12 cellular contexts compared by ENCODE assay signal in the genomic region with DNA sequence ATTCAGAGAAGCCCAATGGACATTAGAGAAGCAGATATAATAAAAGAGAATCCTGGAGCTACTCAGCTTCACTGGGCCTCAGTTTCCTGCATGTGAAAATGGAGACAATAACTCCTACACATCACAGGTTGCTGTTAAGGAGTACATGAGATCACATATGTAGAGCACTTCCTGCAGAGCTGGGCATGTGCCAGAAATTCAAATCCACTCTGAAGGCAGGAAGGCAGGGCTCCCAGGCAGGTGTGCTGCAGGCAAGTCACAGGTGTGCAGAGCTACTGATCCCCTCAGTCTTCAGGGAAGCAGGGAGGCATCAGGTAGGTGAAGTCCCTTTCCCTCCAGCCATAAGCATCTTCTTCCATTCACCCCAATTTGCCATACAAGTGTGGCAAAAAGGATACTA. TPM values are rescaled to one million over a fixed set of nuclear protein-coding genes. Genes with fewer than 3 reads are reported as not detected.
DNase-seq lines count a peak whose midpoint lies in the region; ATAC-seq and TF ChIP-seq lines count a peak whose summit lies in the region.
"Had no signal": no experiment of that assay in that cellular context is flagged by ENCODE, and none has a peak within 500 bp of the region (broad histone marks: within the 10 kb centered on the region; RNA-seq: fewer than 3 reads in every experiment).

No MANE protein-coding gene starts in this region.

- intact Hi-C loops in transverse colon (cut with DNase I; ENCODE audit: low total_unique reads): loop anchor here (5.0 to 10.0 kb wide), 2 partner anchors 237 to 1620 kb away; no protein-coding TSS in a partner anchor

- peak overlapping the region in 1 of 2 donors; percentile 58 for H3K4me3 Mint-ChIP-seq in activated T-cell treated with anti-CD3 and anti-CD28 coated beads, Interleukin-2, amount 50 U/mL, for 72 hours
- H3K4me3 Mint-ChIP-seq in activated T-helper 17 cell treated with anti-CD3 and anti-CD28 coated beads, Interleukin-2, amount 50 U/mL, for 72 hours: peak overlapping the region; percentile 52
- H3K4me3 Mint-ChIP-seq: activated naive CD4-positive, alpha-beta T cell treated with anti-CD3 and anti-CD28 coated beads, Interleukin-2, amount 50 U/mL, for 24 hours had no signal

- no peak for TF ChIP-seq EP300 in transverse colon (IDR thresholded peaks at IDR 0.05; ENCODE audit: low read depth)

- H3K27me3 ChIP-seq in transverse colon: no peaks in the 10 kb centered on the region

- in situ Hi-C loops in transverse colon (cut with MboI; ENCODE audit: low pct_ligation_motif_present in 1 of 4, low pct_unique_long_range_greater_than_20kb in 1 of 4, low sequenced_read_pairs in 3 of 4): loop anchor here (5.0 to 10.0 kb wide), 3 partner anchors 230 to 240 kb away; no protein-coding TSS in a partner anchor

- H3K9me3 ChIP-seq in transverse colon: no peaks in the 10 kb centered on the region

- no peaks in the 10 kb centered on the region for H3K36me3 Mint-ChIP-seq in activated T-cell treated with anti-CD3 and anti-CD28 coated beads, Interleukin-2, amount 50 U/mL, for 72 hours (ENCODE audit: insufficient read depth in 2 of 2)
- no peaks in the 10 kb centered on the region for H3K36me3 Mint-ChIP-seq in activated T-helper 17 cell treated with anti-CD3 and anti-CD28 coated beads, Interleukin-2, amount 50 U/mL, for 72 hours (ENCODE audit: low read depth)
- H3K36me3 Mint-ChIP-seq: activated naive CD4-positive, alpha-beta T cell treated with anti-CD3 and anti-CD28 coated beads, Interleukin-2, amount 50 U/mL, for 24 hours had no signal

- H3K9me3 Mint-ChIP-seq in activated T-cell treated with anti-CD3 and anti-CD28 coated beads, Interleukin-2, amount 50 U/mL, for 72 hours: no peaks in the 10 kb centered on the region
- no peaks in the 10 kb centered on the region for H3K9me3 Mint-ChIP-seq in activated T-helper 17 cell treated with anti-CD3 and anti-CD28 coated beads, Interleukin-2, amount 50 U/mL, for 72 hours
- H3K9me3 Mint-ChIP-seq: activated naive CD4-positive, alpha-beta T cell treated with anti-CD3 and anti-CD28 coated beads, Interleukin-2, amount 50 U/mL, for 24 hours; T-helper 1 cell treated with Interleukin-12 subunit alpha and Interleukin-12 subunit beta and Interleukin-4 antibody, amounts not matched to agents 30 μg/mL and 1 μg/mL, for 36 hours had no signal

- no peak for ATAC-seq in activated T-cell treated with anti-CD3 and anti-CD28 coated beads, Interleukin-2, amount 50 U/mL, for 72 hours (replicated peaks in 1 of 2)
- ATAC-seq in activated T-helper 17 cell treated with anti-CD3 and anti-CD28 coated beads, Interleukin-2, amount 50 U/mL, for 72 hours (replicated peaks): no peak
- ATAC-seq in GM18520 (IDR thresholded peaks at IDR 0.05; ENCODE audit: unreplicated experiment) (no peak), GM18502 (IDR thresholded peaks at IDR 0.05; ENCODE audit: poor library complexity, unreplicated experiment) (no peak)

- TF ChIP-seq POLR2A in transverse colon (IDR thresholded peaks at IDR 0.05): no peak

- no peaks in the 10 kb centered on the region for H3K27me3 Mint-ChIP-seq in activated T-cell treated with anti-CD3 and anti-CD28 coated beads, Interleukin-2, amount 50 U/mL, for 72 hours (ENCODE audit: low read depth)
- no peaks in the 10 kb centered on the region for H3K27me3 Mint-ChIP-seq in activated T-helper 17 cell treated with anti-CD3 and anti-CD28 coated beads, Interleukin-2, amount 50 U/mL, for 72 hours

- H3K4me1 ChIP-seq in transverse colon: peaks cover 0 to 9% (median 4%) of the 10 kb centered on the region in 4 donors
- H3K4me1 ChIP-seq: parathyroid adenoma had no signal

- H3K4me3 ChIP-seq in transverse colon: no peak overlapping the region
- H3K4me3 ChIP-seq: PC-9 had no signal

- TF ChIP-seq CTCF in transverse colon (IDR thresholded peaks at IDR 0.05): no peak

- peaks cover 0 to 12% (median 6%) of the 10 kb centered on the region in 4 donors for H3K36me3 ChIP-seq in transverse colon

- peak in 1 of 2 donors; percentile 4 for DNase-seq in activated T-cell treated with anti-CD3 and anti-CD28 coated beads, Interleukin-2, amount 50 U/mL, for 72 hours
- DNase-seq in activated T-cell treated with anti-CD3 and anti-CD28 coated beads, Interleukin-2, amount 50 U/mL, for 1 hour: no peak
- DNase-seq in NCI-H1417 (lab: John Stamatoyannopoulos, UW): peak; percentile 1 to 73 (median 36)
- peak; percentile 36 for DNase-seq in transverse colon
- no peak for DNase-seq in activated CD4-positive, CD25-positive, alpha-beta regulatory T cell treated with anti-CD3 and anti-CD28 coated beads, Interleukin-2, amount 50 U/mL, for 72 hours

- peak overlapping the region in 1 of 4 donors; percentile 24 for H3K27ac ChIP-seq in transverse colon
- H3K27ac ChIP-seq: parathyroid adenoma, PC-9 had no signal

- peaks cover 31% of the 10 kb centered on the region for H3K4me1 Mint-ChIP-seq in activated T-cell treated with anti-CD3 and anti-CD28 coated beads, Interleukin-2, amount 50 U/mL, for 72 hours (ENCODE audit: low read depth)
- peaks cover 20% of the 10 kb centered on the region for H3K4me1 Mint-ChIP-seq in activated T-helper 17 cell treated with anti-CD3 and anti-CD28 coated beads, Interleukin-2, amount 50 U/mL, for 72 hours

- peak overlapping the region; percentile 81 for H3K27ac Mint-ChIP-seq in activated T-cell treated with anti-CD3 and anti-CD28 coated beads, Interleukin-2, amount 50 U/mL, for 72 hours
- peak overlapping the region; percentile 56 for H3K27ac Mint-ChIP-seq in activated T-helper 17 cell treated with anti-CD3 and anti-CD28 coated beads, Interleukin-2, amount 50 U/mL, for 72 hours

RNA-seq across cellular contexts. Expression of gene DST, which starts 48.0 kb away (rescaled TPM):
- total RNA-seq in activated T-cell treated with anti-CD3 and anti-CD28 coated beads, Interleukin-2, amount 50 U/mL, for 72 hours: 10 to 100 TPM; 11.2 to 11.9 TPM
- 10 to 100 TPM; 15.4 to 36.6 TPM for total RNA-seq in activated T-helper 17 cell treated with anti-CD3 and anti-CD28 coated beads, Interleukin-2, amount 50 U/mL, for 72 hours
- total RNA-seq in transverse colon: 100 to 1,000 TPM; 280 to 535 (median 428) TPM

Comparison
In these comparisons a context has a peak if more than half of its experiments do, and no peak if none do; other contexts are left out.
1. DNase-seq: peak in NCI-H1417 (3 of 3) and transverse colon (single experiment); none in activated T-cell treated with anti-CD3 and anti-CD28 coated beads, Interleukin-2, amount 50 U/mL, for 1 hour (single experiment) and activated CD4-positive, CD25-positive, alpha-beta regulatory T cell treated with anti-CD3 and anti-CD28 coated beads, Interleukin-2, amount 50 U/mL, for 72 hours (single experiment).
2. RNA of gene DST, which starts 48.0 kb away (total RNA-seq): 280 to 535 TPM in transverse colon; 15.4 to 36.6 TPM in activated T-helper 17 cell treated with anti-CD3 and anti-CD28 coated beads, Interleukin-2, amount 50 U/mL, for 72 hours and 11.2 to 11.9 TPM in activated T-cell treated with anti-CD3 and anti-CD28 coated beads, Interleukin-2, amount 50 U/mL, for 72 hours; every median in the first group is over 4 times any median in the second.